In the genomic region with DNA sequence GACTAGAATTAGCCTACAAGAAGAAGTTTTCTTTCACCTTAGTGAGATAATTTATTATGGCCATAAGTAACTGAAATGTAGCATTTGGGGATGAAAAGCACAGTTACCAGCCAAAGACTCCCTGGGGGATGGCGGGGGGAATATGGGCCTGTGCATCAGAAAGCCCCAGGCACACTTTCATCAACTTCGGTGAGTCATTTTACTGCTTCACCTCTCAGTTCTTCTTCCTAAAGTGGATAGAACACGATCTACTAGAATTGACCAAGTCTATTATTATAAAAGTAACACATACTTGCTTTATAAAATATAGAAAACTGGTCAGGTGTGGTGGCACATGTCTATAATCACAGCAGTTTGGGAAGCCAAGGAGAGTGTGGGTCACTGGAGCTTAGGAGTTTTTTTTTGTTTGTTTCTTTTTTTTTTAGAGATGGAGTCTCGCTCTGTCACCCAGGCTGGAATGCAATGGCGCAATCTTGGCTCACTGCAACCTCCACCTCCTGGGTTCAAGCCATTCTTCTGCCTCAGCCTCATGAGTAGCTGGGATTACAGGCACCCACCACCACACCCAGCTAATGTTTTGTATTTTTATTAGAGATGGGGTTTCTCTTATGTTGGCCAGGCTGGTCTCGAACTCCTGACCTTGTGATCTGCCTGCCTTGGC, we compare ENCODE assay signal across 12 cellular contexts.
DNase-seq lines count a peak whose midpoint lies in the region; ATAC-seq and TF ChIP-seq lines count a peak whose summit lies in the region.
"Had no signal": no experiment of that assay in that cellular context is flagged by ENCODE, and none has a peak within 500 bp of the region (broad histone marks: within the 10 kb centered on the region; RNA-seq: fewer than 3 reads in every experiment).

No MANE protein-coding gene starts in this region.

- intact Hi-C loops in posterior cingulate gyrus (cut with DNase I): no loop called here

- DNase-seq in BJ (ENCODE audit: low read depth): peak; percentile 48
- DNase-seq in HCEC 1CT: peak; percentile 88
- DNase-seq in MV-4-11 (lab: John Stamatoyannopoulos, UW): peak; percentile 45
- DNase-seq in fibroblast of peridontal ligament (ENCODE audit: extremely low read depth): peak; percentile 39
- DNase-seq in amygdala (lab: John Stamatoyannopoulos, UW): no peak
- DNase-seq in activated gamma-delta T cell treated with Interleukin-2 at 50 U/mL for 16 hours: no peak
- no peak for DNase-seq in posterior cingulate gyrus
- DNase-seq: activated effector memory CD4-positive, alpha-beta T cell treated with anti-CD3 and anti-CD28 coated beads, Interleukin-2, amount 50 U/mL, for 16 hours; COR-L47; NCI-H1436 treated with DMSO at 0.1 percent for 48 hours had no signal

- H3K4me3 ChIP-seq in BJ (ENCODE audit: low read depth, low read length): no peak overlapping the region
- H3K4me3 ChIP-seq: gastroesophageal sphincter had no signal

- no peaks in the 10 kb centered on the region for H3K36me3 ChIP-seq in BJ (ENCODE audit: control insufficient read depth, insufficient read depth, low read length)
- H3K36me3 ChIP-seq: gastroesophageal sphincter had no signal

- CTCF ChIA-PET in BJ (lab: Yijun Ruan, JAX): interaction anchor here (0.7 to 2.0 kb wide), 3 partner anchors 51 to 143 kb away, joined by 3 to 4 read pairs (median 3); partner anchors contain the start of gene ZZZ3

- POLR2A ChIA-PET in BJ (lab: Charles Lee): interaction anchor here (0.6 kb wide), 1 partner anchor 227 kb away, joined by 4 read pairs; no protein-coding TSS in a partner anchor

- ATAC-seq in HG03139 (IDR thresholded peaks at IDR 0.05; ENCODE audit: unreplicated experiment): no peak

- TF ChIP-seq CTCF in BJ (IDR thresholded peaks at IDR 0.05; ENCODE audit: insufficient read depth, low read depth, low read length): no peak

- no peaks in the 10 kb centered on the region for H3K27me3 ChIP-seq in BJ (ENCODE audit: control insufficient read depth, insufficient read depth, low read length)
- H3K27me3 ChIP-seq: gastroesophageal sphincter had no signal

Comparison
In these comparisons a context has a peak if more than half of its experiments do, and no peak if none do; other contexts are left out.
1. DNase-seq: peak in BJ (single experiment), HCEC 1CT (single experiment), MV-4-11 (single experiment) and fibroblast of peridontal ligament (single experiment); none in amygdala (0 of 56), activated gamma-delta T cell treated with Interleukin-2 at 50 U/mL for 16 hours (single experiment) and posterior cingulate gyrus (0 of 10).